Comparison of ENCODE assay signal across 19 cellular contexts in the genomic region with DNA sequence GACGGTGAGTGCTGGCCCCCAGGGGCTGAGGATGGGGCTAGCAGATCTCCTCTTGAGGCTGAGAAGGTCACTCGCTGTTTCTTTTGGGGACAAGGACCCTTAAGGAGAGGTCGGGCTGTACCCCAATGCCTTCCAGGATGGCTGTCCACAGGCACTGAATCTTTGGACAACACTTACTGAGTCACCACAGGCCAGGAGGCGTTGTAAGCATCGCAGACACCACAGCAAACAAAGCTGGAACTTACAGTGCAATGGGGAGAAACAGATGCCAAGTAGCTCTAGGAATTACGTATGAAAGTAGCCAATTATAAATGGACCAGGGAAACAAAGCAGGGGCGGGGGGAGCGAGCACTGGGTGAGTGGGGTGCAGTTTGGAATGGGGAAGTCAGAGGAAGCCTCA.
DNase-seq lines count a peak whose midpoint lies in the region; ATAC-seq, FAIRE-seq and TF ChIP-seq lines count a peak whose summit lies in the region.
"Had no signal": no experiment of that assay in that cellular context is flagged by ENCODE, and none has a peak within 500 bp of the region (broad histone marks: within the 10 kb centered on the region; RNA-seq: fewer than 3 reads in every experiment).

No MANE protein-coding gene starts in this region.

- H3K4me3 ChIP-seq in A549 = no peak overlapping the region
- no peak overlapping the region for H3K4me3 ChIP-seq in LNCaP clone FGC (ENCODE audit: low read depth, low read length)
- no peak overlapping the region for H3K4me3 ChIP-seq in neuronal stem cell (ENCODE audit: low read length in 2 of 2)
- H3K4me3 ChIP-seq in gastrocnemius medialis = no peak overlapping the region
- no peak overlapping the region for H3K4me3 ChIP-seq in dorsolateral prefrontal cortex

- in situ Hi-C loops in gastrocnemius medialis (cut with MboI; ENCODE audit: low sequenced_read_pairs in 4 of 4) = no loop called here

- intact Hi-C loops in gastrocnemius medialis (cut with DNase I; ENCODE audit: low total_unique reads) = no loop called here
- intact Hi-C loops in dorsolateral prefrontal cortex (cut with DNase I) = no loop called here

- no peak overlapping the region for H2AK5ac ChIP-seq in neuronal stem cell (ENCODE audit: low read depth, low read length)

- H3K18ac ChIP-seq in neuronal stem cell (ENCODE audit: low read length) = no peak overlapping the region

- no peak overlapping the region for H2BK12ac ChIP-seq in neuronal stem cell (ENCODE audit: low read length)

- H3K27me3 ChIP-seq in neuronal stem cell (ENCODE audit: control insufficient read depth in 3 of 3, insufficient read depth in 3 of 3, low read depth in 1 of 3, low read length in 3 of 3) = no peaks in the 10 kb centered on the region
- H3K27me3 ChIP-seq in gastrocnemius medialis = no peaks in the 10 kb centered on the region
- no peaks in the 10 kb centered on the region for H3K27me3 ChIP-seq in dorsolateral prefrontal cortex

- peak overlapping the region; percentile 86 to 97 for H3K27ac ChIP-seq in A549
- H3K27ac ChIP-seq in neuronal stem cell (replicated peaks; ENCODE audit: low read length) = no peak overlapping the region
- no peak overlapping the region for H3K27ac ChIP-seq in gastrocnemius medialis
- H3K27ac ChIP-seq in dorsolateral prefrontal cortex = no peak overlapping the region

- 41% methylated on average over 8 of the region's 8 CpGs for WGBS in A549 (ENCODE audit: missing lambda C conversion rate)
- no CpG with 5 or more reads among the region's 8 CpGs for WGBS in neuronal stem cell (ENCODE audit: extremely low coverage in 2 of 2, insufficient read length in 2 of 2, insufficient replicate concordance in 1 of 2), 2 donors

- no peak overlapping the region for H2AFZ ChIP-seq in neuronal stem cell (ENCODE audit: low read length)

- peaks cover 9% of the 10 kb centered on the region for H3K79me1 ChIP-seq in neuronal stem cell (ENCODE audit: low read depth, low read length)

- no peak for FAIRE-seq in A549 (lab: Jason Lieb, UNC)
- FAIRE-seq: HepG2 had no signal

- no peak overlapping the region for H3K4ac ChIP-seq in neuronal stem cell (ENCODE audit: low read length)

- H3K36me3 ChIP-seq in neuronal stem cell (replicated peaks in 1 of 2; ENCODE audit: control insufficient read depth in 2 of 2, insufficient read depth in 2 of 2, low read length in 2 of 2) (peaks cover 19 to 99% of the 10 kb centered on the region in 2 donors), gastrocnemius medialis (no peaks in the 10 kb centered on the region)

- H2BK15ac ChIP-seq in neuronal stem cell (ENCODE audit: low read length) = no peak overlapping the region

- no peak overlapping the region for H4K91ac ChIP-seq in neuronal stem cell (ENCODE audit: low read depth, low read length, poor library complexity)

- peak in 1 of 2 experiments; percentile 67 for DNase-seq in A549 (ENCODE audit: low read depth in 1 of 2, low spot score in 1 of 2)
- DNase-seq in LNCaP clone FGC (ENCODE audit: low read depth) = peak; percentile 70
- peak; percentile 82 for DNase-seq in astrocyte of the hippocampus (ENCODE audit: low read depth, low spot score)
- DNase-seq in neuronal stem cell (ENCODE audit: low spot score) = no peak
- no peak for DNase-seq in gastrocnemius medialis
- DNase-seq in dorsolateral prefrontal cortex = no peak
- no peak for DNase-seq in activated CD4-positive, alpha-beta T cell treated with anti-CD3 and anti-CD28 coated beads for 48 hours
- DNase-seq: CD4-positive, alpha-beta T cell; COR-L47; H9; KBM-7; NCI-H1436 treated with DMSO at 0.1 percent for 48 hours; NCI-H2227 treated with DMSO at 0.1 percent for 48 hours; NCI-H510A treated with DMSO at 0.1 percent for 48 hours; NCI-H748 treated with DMSO at 0.1 percent for 48 hours; OCI-M1; SHP77 had no signal

- H3K14ac ChIP-seq in neuronal stem cell (ENCODE audit: low read length) = no peak overlapping the region

- H3K4me1 ChIP-seq in A549 (peaks cover 65% of the 10 kb centered on the region), neuronal stem cell (ENCODE audit: control insufficient read depth in 2 of 2, insufficient read depth in 1 of 2, low read depth in 1 of 2, low read length in 2 of 2) (peaks cover 0 to 4% of the 10 kb centered on the region in 2 donors), gastrocnemius medialis (no peaks in the 10 kb centered on the region)

- H3K9me3 ChIP-seq in A549 = no peaks in the 10 kb centered on the region
- H3K9me3 ChIP-seq in neuronal stem cell (replicated peaks in 1 of 2; ENCODE audit: control insufficient read depth in 2 of 2, insufficient read depth in 1 of 2, low read depth in 1 of 2, low read length in 2 of 2) = no peaks in the 10 kb centered on the region
- H3K9me3 ChIP-seq in gastrocnemius medialis = no peaks in the 10 kb centered on the region

- TF ChIP-seq POLR2A in A549 (IDR thresholded peaks at IDR 0.05; ENCODE audit: low read length) = no peak
- no peak for TF ChIP-seq POLR2A in gastrocnemius medialis (IDR thresholded peaks at IDR 0.05)

- H3K4me2 ChIP-seq in A549 = peak overlapping the region; percentile 54
- H3K4me2 ChIP-seq in neuronal stem cell (ENCODE audit: insufficient read depth, low read length, poor library complexity, severe bottlenecking) = no peak overlapping the region

- POLR2A ChIA-PET in A549 (lab: Yijun Ruan, JAX) = interaction anchor here (1.4 kb wide), 1 partner anchor 20 kb away, joined by 7 read pairs; no protein-coding TSS in a partner anchor

- TF ChIP-seq RAD21 in A549 (conservative IDR thresholded peaks at IDR 0.05 in 1 of 2, IDR thresholded peaks at IDR 0.05 in 1 of 2) = no peak

- no peak overlapping the region for H2BK120ac ChIP-seq in neuronal stem cell (ENCODE audit: low read depth, low read length)

- no peak overlapping the region for H2BK5ac ChIP-seq in neuronal stem cell (ENCODE audit: low read length)

- H3K9ac ChIP-seq in neuronal stem cell (ENCODE audit: low read depth, low read length, poor library complexity) = peak overlapping the region; percentile 13

- TF ChIP-seq EP300 in A549 (IDR thresholded peaks at IDR 0.05) = no peak

- CTCF ChIA-PET in A549 (lab: Yijun Ruan, JAX) = interaction anchor here (1.1 to 1.4 kb wide), 4 partner anchors 10 to 117 kb away, joined by 3 read pairs; no protein-coding TSS in a partner anchor

- H4K8ac ChIP-seq in neuronal stem cell (ENCODE audit: low read depth, low read length) = no peak overlapping the region

- H3K23ac ChIP-seq in neuronal stem cell (ENCODE audit: low read depth, low read length, poor library complexity) = no peak overlapping the region

- TF ChIP-seq CTCF in A549 (IDR thresholded peaks at IDR 0.05) (no peak), LNCaP clone FGC (IDR thresholded peaks at IDR 0.05; ENCODE audit: control insufficient read depth, extremely low read depth, insufficient read depth) (no peak), gastrocnemius medialis (IDR thresholded peaks at IDR 0.05 in 4 of 5, conservative IDR thresholded peaks at IDR 0.05 in 1 of 5) (no peak), dorsolateral prefrontal cortex (IDR thresholded peaks at IDR 0.05 in 54 of 56, conservative IDR thresholded peaks at IDR 0.05 in 2 of 56; ENCODE audit: low read depth in 1 of 56, partially characterized antibody in 56 of 56) (no peak)

- ATAC-seq in A549 (peak; percentile 48 to 66; a peak in 3 of 6 replicates), gastrocnemius medialis (no peak), GM18909 (IDR thresholded peaks at IDR 0.05; ENCODE audit: poor library complexity, unreplicated experiment) (no peak)
- ATAC-seq: HepG2 had no signal

TF ChIP-seq in A549, 52 proteins besides CTCF, POLR2A, EP300 and RAD21 (continues in another document):
- TF ChIP-seq FOSL2 (IDR thresholded peaks at IDR 0.05) (peak; percentile 34; the same call in 1 of the 2 replicates), FOSL2 (CRISPR knock-in tag; IDR thresholded peaks at IDR 0.05) (peak; percentile 65), HOXA7 (CRISPR knock-in tag; IDR thresholded peaks at IDR 0.05) (no peak), JUNB (IDR thresholded peaks at IDR 0.05) (peak; percentile 27; the same call in 1 of the 2 replicates), ELK1 (IDR thresholded peaks at IDR 0.05; ENCODE audit: low read depth, low read length) (no peak), POLR2AphosphoS2 (conservative IDR thresholded peaks at IDR 0.05; ENCODE audit: low read length) (no peak), JUN (IDR thresholded peaks at IDR 0.05) (no peak), ZFP36 (IDR thresholded peaks at IDR 0.05; ENCODE audit: borderline replicate concordance, partially characterized antibody) (no peak), RNF2 (IDR thresholded peaks at IDR 0.05; ENCODE audit: borderline replicate concordance, low read depth) (no peak), CBX2 (IDR thresholded peaks at IDR 0.05; ENCODE audit: borderline replicate concordance, low read depth) (no peak), HMGXB4 (CRISPR knock-in tag; IDR thresholded peaks at IDR 0.05; ENCODE audit: borderline replicate concordance) (no peak), RCOR1 (IDR thresholded peaks at IDR 0.05; ENCODE audit: low read depth, low read length) (no peak), TP53 (CRISPR knock-in tag; IDR thresholded peaks at IDR 0.05) (no peak)

Comparison
In these comparisons a context has a peak if more than half of its experiments do, and no peak if none do; other contexts are left out.
1. ATAC-seq: peak in A549 (2 of 2); none in gastrocnemius medialis (0 of 2) and GM18909 (single experiment).
2. DNase-seq: peak in LNCaP clone FGC (single experiment) and astrocyte of the hippocampus (single experiment); none in neuronal stem cell (single experiment), gastrocnemius medialis (0 of 2), dorsolateral prefrontal cortex (0 of 10) and activated CD4-positive, alpha-beta T cell treated with anti-CD3 and anti-CD28 coated beads for 48 hours (single experiment).
3. H3K27ac ChIP-seq: peak in A549 (2 of 2); none in neuronal stem cell (single experiment), gastrocnemius medialis (0 of 4) and dorsolateral prefrontal cortex (0 of 59).